In the genomic region with DNA sequence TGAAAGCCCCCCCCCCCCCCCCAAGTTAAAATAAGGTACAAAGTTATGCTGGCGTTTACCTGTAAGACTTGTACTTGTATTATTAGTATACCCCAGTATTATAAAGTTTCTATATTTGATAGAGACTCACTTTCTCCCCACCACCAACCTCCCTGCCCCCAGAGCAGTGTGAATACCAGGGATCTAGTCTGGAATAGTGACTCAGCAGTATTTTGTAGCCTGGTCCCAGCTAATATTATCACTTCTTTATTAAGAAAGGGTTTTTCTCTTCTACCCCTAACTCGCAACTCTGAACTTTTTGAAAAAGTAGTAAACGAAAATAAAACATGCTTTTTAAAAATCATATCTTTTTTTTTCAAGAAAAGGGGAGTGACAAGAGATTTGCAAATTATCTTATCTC, we compare ENCODE assay signal across 19 cellular contexts. TPM values are rescaled to one million over a fixed set of nuclear protein-coding genes. Genes with fewer than 3 reads are reported as not detected.
"Had no signal": no experiment of that assay in that cellular context is flagged by ENCODE, and none has a peak within 500 bp of the region (broad histone marks: within the 10 kb centered on the region; RNA-seq: fewer than 3 reads in every experiment).

No MANE protein-coding gene starts in this region.

- H3K27ac ChIP-seq: brain microvascular endothelial cell, foreskin keratinocyte, lower lobe of right lung, prostate gland, right atrium auricular region, tibial artery, VCaP had no signal

- ATAC-seq: foreskin keratinocyte; left lobe of liver; lower lobe of right lung; naive thymus-derived CD8-positive, alpha-beta T cell had no signal

- H3K36me3 ChIP-seq: brain microvascular endothelial cell, lower lobe of right lung, prostate gland, right atrium auricular region, tibial artery had no signal

- DNase-seq: activated CD4-positive, CD25-positive, alpha-beta regulatory T cell treated with anti-CD3 and anti-CD28 coated beads, Interleukin-2, amount 50 U/mL, for 72 hours; activated gamma-delta T cell treated with Interleukin-2 at 50 U/mL for 16 hours; activated T-cell treated with anti-CD3 and anti-CD28 coated beads, Interleukin-2, amount 50 U/mL, for 1 hour; aorta; brain microvascular endothelial cell; caudate nucleus; effector CD8-positive, alpha-beta T cell; erythroblast; foreskin keratinocyte; immature natural killer cell; lower lobe of right lung; naive thymus-derived CD8-positive, alpha-beta T cell; stimulated activated CD4-positive, alpha-beta T cell treated with anti-CD3 and anti-CD28 coated beads, Interleukin-1b, Interleukin-23, amount 100 ng/mL, for 48 hours; substantia nigra; tibial artery had no signal

- H3K9me3 ChIP-seq: lower lobe of right lung, prostate gland, right atrium auricular region, tibial artery had no signal

- H3K4me1 ChIP-seq: foreskin keratinocyte, lower lobe of right lung, prostate gland, right atrium auricular region, tibial artery had no signal

- H3K4me3 ChIP-seq: lower lobe of right lung, prostate gland, right atrium auricular region, tibial artery had no signal

- H3K27me3 ChIP-seq: brain microvascular endothelial cell, foreskin keratinocyte, right atrium auricular region, tibial artery had no signal

RNA-seq across cellular contexts. Expression of gene GLI3, which starts 26.7 kb away (rescaled TPM):
- total RNA-seq: naive thymus-derived CD8-positive, alpha-beta T cell had no signal
- polyA plus RNA-seq: naive thymus-derived CD8-positive, alpha-beta T cell had no signal
